33 cellular contexts compared by ENCODE assay signal in genomic region chr6:22605736-22606135, GRCh38. TPM values are rescaled to one million over a fixed set of nuclear protein-coding genes. Genes with fewer than 3 reads are reported as not detected.
"Had no signal": no experiment of that assay in that cellular context is flagged by ENCODE, and none has a peak within 500 bp of the region (broad histone marks: within the 10 kb centered on the region; RNA-seq: fewer than 3 reads in every experiment).

No MANE protein-coding gene starts in this region.

- H3K27ac ChIP-seq: adrenal gland, ascending aorta, cardiac muscle cell, esophagus muscularis mucosa, gastroesophageal sphincter, heart left ventricle, lower lobe of right lung, parathyroid adenoma, right lobe of liver, skin epidermis, testis, vagina had no signal

- H3K4me3 Mint-ChIP-seq: activated B cell treated with CpG ODN at 0.5 μM for 24 hours; activated CD4-positive, alpha-beta T cell treated with anti-CD3 and anti-CD28 coated beads for 36 hours; activated naive CD8-positive, alpha-beta T cell; activated T-cell treated with anti-CD3 and anti-CD28 coated beads, Interleukin-2, amount 50 U/mL, for 4 hours; T-helper 1 cell treated with Interleukin-12 subunit alpha and Interleukin-12 subunit beta and Interleukin-4 antibody, amounts not matched to agents 30 μg/mL and 1 μg/mL, for 36 hours; type B pancreatic cell had no signal

- H3K27ac Mint-ChIP-seq: activated B cell treated with CpG ODN at 0.5 μM for 24 hours; activated CD4-positive, alpha-beta T cell treated with anti-CD3 and anti-CD28 coated beads for 36 hours; activated naive CD8-positive, alpha-beta T cell; activated T-helper 2 cell treated with anti-CD3 and anti-CD28 coated beads, Interferon-gamma antibody, Interleukin-2, Interleukin-4, amounts not matched to agents 10 μg/mL and 5 μg/mL and 100 μg/mL, durations not matched to agents 14 hours and 24 hours and 36 hours; T-helper 1 cell treated with Interleukin-12 subunit alpha and Interleukin-12 subunit beta and Interleukin-4 antibody, amounts not matched to agents 30 μg/mL and 1 μg/mL, for 36 hours; type B pancreatic cell had no signal

- H3K9me3 Mint-ChIP-seq: activated B cell treated with CpG ODN at 0.5 μM for 24 hours; activated T-cell treated with anti-CD3 and anti-CD28 coated beads, Interleukin-2, amount 50 U/mL, for 4 hours; activated T-helper 2 cell treated with anti-CD3 and anti-CD28 coated beads, Interferon-gamma antibody, Interleukin-2, Interleukin-4, amounts not matched to agents 10 μg/mL and 5 μg/mL and 100 μg/mL, durations not matched to agents 14 hours and 24 hours and 36 hours; T-helper 1 cell treated with Interleukin-12 subunit alpha and Interleukin-12 subunit beta and Interleukin-4 antibody, amounts not matched to agents 30 μg/mL and 1 μg/mL, for 36 hours; type B pancreatic cell had no signal

- FAIRE-seq: kidney had no signal

- H3K4me1 Mint-ChIP-seq: activated B cell treated with CpG ODN at 0.5 μM for 24 hours; activated CD4-positive, alpha-beta T cell treated with anti-CD3 and anti-CD28 coated beads for 36 hours had no signal

- H3K27me3 Mint-ChIP-seq: activated B cell treated with CpG ODN at 0.5 μM for 24 hours; activated CD4-positive, alpha-beta T cell treated with anti-CD3 and anti-CD28 coated beads for 36 hours; activated naive CD8-positive, alpha-beta T cell; type B pancreatic cell had no signal

- H3K36me3 ChIP-seq: adrenal gland, ascending aorta, cardiac muscle cell, esophagus muscularis mucosa, gastroesophageal sphincter, heart left ventricle, lower lobe of right lung, right lobe of liver, vagina had no signal

- ATAC-seq: activated CD4-positive, alpha-beta T cell treated with anti-CD3 and anti-CD28 coated beads for 36 hours; activated T-cell treated with anti-CD3 and anti-CD28 coated beads, Interleukin-2, amount 50 U/mL, for 4 hours; gastroesophageal sphincter; heart left ventricle; left lobe of liver; lower lobe of right lung; mucosa of descending colon; right lobe of liver had no signal

- H3K27me3 ChIP-seq: adrenal gland, ascending aorta, cardiac muscle cell, esophagus muscularis mucosa, gastroesophageal sphincter, heart left ventricle, right lobe of liver, testis, vagina had no signal

- H3K4me1 ChIP-seq: adrenal gland, ascending aorta, lower lobe of right lung, parathyroid adenoma, right lobe of liver, testis, vagina had no signal

- H3K4me3 ChIP-seq: adrenal gland, ascending aorta, cardiac muscle cell, esophagus muscularis mucosa, gastroesophageal sphincter, heart left ventricle, lower lobe of right lung, mucosa of descending colon, right lobe of liver, skin epidermis, testis, vagina had no signal

- DNase-seq: activated B cell treated with CpG ODN at 0.5 μM for 24 hours; activated CD4-positive, alpha-beta T cell treated with anti-CD3 and anti-CD28 coated beads for 36 hours; activated CD4-positive, alpha-beta T cell treated with anti-CD3 and anti-CD28 coated beads, Interleukin-2, amount 50 U/mL, for 4 hours; activated CD8-positive, alpha-beta memory T cell treated with anti-CD3 and anti-CD28 coated beads, Interleukin-2, amount 50 U/mL, for 48 hours; activated naive CD4-positive, alpha-beta T cell; activated T-cell treated with anti-CD3 and anti-CD28 coated beads, Interleukin-2, amount 50 U/mL, for 4 hours; adrenal gland; effector memory CD4-positive, alpha-beta T cell; heart left ventricle; kidney; lower lobe of right lung; mesendoderm; mucosa of descending colon; nucleus accumbens; right lobe of liver; stimulated activated CD4-positive, alpha-beta T cell treated with anti-CD3 and anti-CD28 coated beads, Interleukin-1b, Interleukin-23, amount 100 ng/mL, for 48 hours; T1000; testis had no signal

- H3K9me3 ChIP-seq: adrenal gland, ascending aorta, esophagus muscularis mucosa, gastroesophageal sphincter, heart left ventricle, lower lobe of right lung, mucosa of descending colon, right lobe of liver, testis, vagina had no signal

RNA-seq across cellular contexts. Expression of gene HDGFL1, which starts 36.4 kb away (rescaled TPM):
- total RNA-seq: activated B cell treated with CpG ODN at 0.5 μM for 24 hours; activated CD4-positive, alpha-beta T cell treated with anti-CD3 and anti-CD28 coated beads for 36 hours; activated CD8-positive, alpha-beta memory T cell treated with anti-CD3 and anti-CD28 coated beads for 36 hours; activated T-cell treated with anti-CD3 and anti-CD28 coated beads, Interleukin-2, amount 50 U/mL, for 4 hours; activated T-helper 2 cell treated with anti-CD3 and anti-CD28 coated beads, Interferon-gamma antibody, Interleukin-2, Interleukin-4, amounts not matched to agents 10 μg/mL and 5 μg/mL and 100 μg/mL, durations not matched to agents 14 hours and 24 hours and 36 hours; adrenal gland; ascending aorta; cardiac muscle cell; dermis microvascular lymphatic vessel endothelial cell; esophagus muscularis mucosa; gastroesophageal sphincter; heart left ventricle; kidney; left lobe of liver; lower lobe of right lung; mucosa of descending colon; pulmonary artery endothelial cell; right lobe of liver; vagina had no signal
